In the genomic region with DNA sequence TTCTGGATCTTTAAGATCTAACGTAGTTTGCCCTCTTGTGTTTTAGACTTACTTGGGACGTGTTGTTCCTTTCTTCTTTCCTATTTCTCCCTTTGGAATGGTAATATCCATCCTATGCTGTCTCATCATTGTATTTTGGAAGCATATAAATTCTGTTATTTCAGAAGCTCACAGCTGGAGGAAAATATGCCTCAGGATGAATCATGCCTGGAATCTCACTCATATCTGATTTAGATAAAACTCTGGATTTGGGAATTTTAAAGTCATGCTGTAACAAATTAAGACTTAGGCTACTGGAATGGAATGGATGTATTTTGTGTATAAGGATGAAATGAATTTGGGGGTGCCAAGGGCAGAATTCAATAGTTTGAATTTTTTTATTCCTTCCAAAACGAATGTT, we compare ENCODE assay signal across 29 cellular contexts.
A peak's percentile ranks its signal among the peaks of the same experiment; 100 is the strongest.
DNase-seq lines count a peak whose midpoint lies in the region; ATAC-seq and TF ChIP-seq lines count a peak whose summit lies in the region.
"Had no signal": no experiment of that assay in that cellular context is flagged by ENCODE, and none has a peak within 500 bp of the region (broad histone marks: within the 10 kb centered on the region; RNA-seq: fewer than 3 reads in every experiment).

No MANE protein-coding gene starts in this region.

- H4K12ac ChIP-seq in trophoblast cell (ENCODE audit: low read depth, low read length): no peak overlapping the region

- no peak overlapping the region for H2BK12ac ChIP-seq in trophoblast cell (ENCODE audit: low read length)

- no peak overlapping the region for H2AFZ ChIP-seq in GM23248
- H2AFZ ChIP-seq in fibroblast of lung (ENCODE audit: low read length): no peak overlapping the region
- H2AFZ ChIP-seq in trophoblast cell (ENCODE audit: insufficient read depth, low read length, poor library complexity): no peak overlapping the region
- H2AFZ ChIP-seq: parathyroid adenoma had no signal

- no peak for TF ChIP-seq CTCF in fibroblast of lung (conservative IDR thresholded peaks at IDR 0.05 in 1 of 2, IDR thresholded peaks at IDR 0.05 in 1 of 2; ENCODE audit: low read depth in 1 of 2, low read length in 2 of 2)
- TF ChIP-seq CTCF in sigmoid colon (IDR thresholded peaks at IDR 0.05): no peak
- TF ChIP-seq CTCF in mucosa of descending colon (IDR thresholded peaks at IDR 0.05): no peak

- no peak overlapping the region for H3K23ac ChIP-seq in trophoblast cell (ENCODE audit: low read length)

- TF ChIP-seq POLR2A in sigmoid colon (IDR thresholded peaks at IDR 0.05): no peak

- H3K4me2 ChIP-seq in GM23248 (ENCODE audit: unreplicated experiment) (no peak overlapping the region), fibroblast of lung (ENCODE audit: extremely low read depth, insufficient read depth, low read length) (no peak overlapping the region), trophoblast cell (ENCODE audit: low read length) (no peak overlapping the region)

- H3K4ac ChIP-seq in trophoblast cell (ENCODE audit: low read depth, low read length): no peak overlapping the region

- no peak for ATAC-seq in mucosa of descending colon
- no peak for ATAC-seq in HG02885 (IDR thresholded peaks at IDR 0.05; ENCODE audit: poor library complexity, unreplicated experiment)
- ATAC-seq: activated T-cell treated with anti-CD3 and anti-CD28 coated beads, Interleukin-2, amount 50 U/mL, for 4 hours; body of pancreas; CD8-positive, alpha-beta T cell; HepG2; left lung; stimulated activated naive CD8-positive, alpha-beta T cell treated with anti-CD3 and anti-CD28 coated beads, Interleukin-15, Interleukin-2, amounts not matched to agents 100 U/mL and 50 U/mL, for 24 hours had no signal

- H3K4me3 ChIP-seq in GM23248 (no peak overlapping the region), fibroblast of lung (replicated peaks in 1 of 4; ENCODE audit: control extremely low read depth in 1 of 4, insufficient read depth in 1 of 4, low read depth in 3 of 4, low read length in 4 of 4) (no peak overlapping the region), trophoblast cell (ENCODE audit: low read depth, low read length) (no peak overlapping the region), sigmoid colon (no peak overlapping the region), SJCRH30 (no peak overlapping the region), mucosa of descending colon (no peak overlapping the region)
- H3K4me3 ChIP-seq: body of pancreas, left lung, thoracic aorta, uterus had no signal

- no peaks in the 10 kb centered on the region for H3F3A ChIP-seq in GM23248 (ENCODE audit: insufficient read depth)

- H2BK120ac ChIP-seq in trophoblast cell (ENCODE audit: insufficient read depth, low read length, poor library complexity): no peak overlapping the region

- H3K4me1 ChIP-seq in GM23248 (ENCODE audit: insufficient read depth) (peaks cover 34% of the 10 kb centered on the region), fibroblast of lung (ENCODE audit: control insufficient read depth, extremely low read depth, insufficient read depth, low read length) (no peaks in the 10 kb centered on the region), trophoblast cell (ENCODE audit: control insufficient read depth in 1 of 2, insufficient read depth in 2 of 2, low read length in 2 of 2) (peaks cover 0 to 4% of the 10 kb centered on the region in 2 experiments), sigmoid colon (no peaks in the 10 kb centered on the region), SJCRH30 (peaks cover 34% of the 10 kb centered on the region), mucosa of descending colon (ENCODE audit: low read depth) (no peaks in the 10 kb centered on the region)
- H3K4me1 ChIP-seq: left lung, parathyroid adenoma, uterus had no signal

- no peak for TF ChIP-seq EP300 in sigmoid colon (IDR thresholded peaks at IDR 0.05)

- no peaks in the 10 kb centered on the region for H3K79me1 ChIP-seq in trophoblast cell (ENCODE audit: low read length)

- H3K79me2 ChIP-seq in GM23248 (ENCODE audit: insufficient read depth): no peaks in the 10 kb centered on the region
- no peaks in the 10 kb centered on the region for H3K79me2 ChIP-seq in fibroblast of lung (ENCODE audit: control insufficient read depth, insufficient read depth, low read length)
- no peaks in the 10 kb centered on the region for H3K79me2 ChIP-seq in trophoblast cell (ENCODE audit: control insufficient read depth, insufficient read depth, low read length, poor library complexity)
- H3K79me2 ChIP-seq: parathyroid adenoma had no signal

- no peak overlapping the region for H3K9ac ChIP-seq in GM23248
- no peak overlapping the region for H3K9ac ChIP-seq in fibroblast of lung (ENCODE audit: insufficient read depth, low read length)
- H3K9ac ChIP-seq in trophoblast cell (ENCODE audit: low read length): no peak overlapping the region
- H3K9ac ChIP-seq: parathyroid adenoma had no signal

- H4K91ac ChIP-seq in trophoblast cell (ENCODE audit: low read depth, low read length): no peak overlapping the region

- H3K27me3 ChIP-seq in GM23248 (replicated peaks; ENCODE audit: insufficient read depth) (no peaks in the 10 kb centered on the region), fibroblast of lung (ENCODE audit: control insufficient read depth, insufficient read depth, low read length) (no peaks in the 10 kb centered on the region), trophoblast cell (ENCODE audit: insufficient read depth, low read length) (no peaks in the 10 kb centered on the region), sigmoid colon (no peaks in the 10 kb centered on the region), SJCRH30 (no peaks in the 10 kb centered on the region)
- H3K27me3 ChIP-seq: body of pancreas, left lung, uterus had no signal

- no peak overlapping the region for H4K8ac ChIP-seq in trophoblast cell (ENCODE audit: low read depth, low read length)

- no peak overlapping the region for H2BK5ac ChIP-seq in trophoblast cell (ENCODE audit: low read depth, low read length, poor library complexity)

- H2AK5ac ChIP-seq in trophoblast cell (ENCODE audit: low read length): no peak overlapping the region

- H3K18ac ChIP-seq in trophoblast cell (ENCODE audit: low read length): no peak overlapping the region

- H4K20me1 ChIP-seq in GM23248 (ENCODE audit: insufficient read depth) (no peaks in the 10 kb centered on the region), fibroblast of lung (ENCODE audit: control insufficient read depth, extremely low read depth, insufficient read depth, low read length) (no peaks in the 10 kb centered on the region)

- DNase-seq in GM23248: peak; percentile 45
- peak; percentile 14 for DNase-seq in RKO (ENCODE audit: low spot score)
- DNase-seq in fibroblast of lung (ENCODE audit: low read depth in 2 of 2): peak; percentile 31 to 72
- peak; percentile 2 to 50 for DNase-seq in trophoblast cell
- DNase-seq in sigmoid colon: no peak
- DNase-seq in SJCRH30: no peak
- no peak for DNase-seq in mucosa of descending colon
- DNase-seq: ACHN; activated CD4-positive, alpha-beta T cell treated with anti-CD3 and anti-CD28 coated beads, Interleukin-2, amount 50 U/mL, for 1 hour; activated T-cell treated with anti-CD3 and anti-CD28 coated beads, Interleukin-2, amount 50 U/mL, for 4 hours; body of pancreas; CD8-positive, alpha-beta T cell; H7; Karpas-422; left lung; mesendoderm; MV-4-11; NCI-H1436 treated with DMSO at 0.1 percent for 48 hours; NCI-H2081 treated with DMSO at 0.1 percent for 48 hours; NCI-H345; NCI-H69; SHP77 treated with DMSO at 0.1 percent for 48 hours; stimulated activated CD4-positive, alpha-beta T cell treated with anti-CD3 and anti-CD28 coated beads, Interleukin-1b, Interleukin-23, amount 100 ng/mL, for 48 hours; stimulated activated naive CD8-positive, alpha-beta T cell treated with anti-CD3 and anti-CD28 coated beads, Interleukin-15, Interleukin-2, amounts not matched to agents 100 U/mL and 50 U/mL, for 24 hours; uterus had no signal

- no peaks in the 10 kb centered on the region for H3K9me3 ChIP-seq in GM23248 (ENCODE audit: low read depth)
- H3K9me3 ChIP-seq in fibroblast of lung (ENCODE audit: control insufficient read depth, insufficient read depth, low read depth, low read length): no peaks in the 10 kb centered on the region
- no peaks in the 10 kb centered on the region for H3K9me3 ChIP-seq in trophoblast cell (ENCODE audit: insufficient read depth, low read depth, low read length)
- no peaks in the 10 kb centered on the region for H3K9me3 ChIP-seq in sigmoid colon
- no peaks in the 10 kb centered on the region for H3K9me3 ChIP-seq in SJCRH30 (replicated peaks)
- H3K9me3 ChIP-seq in mucosa of descending colon: no peaks in the 10 kb centered on the region
- H3K9me3 ChIP-seq: body of pancreas, thoracic aorta, uterus had no signal

- in situ Hi-C loops in GM23248 (cut with MboI): no loop called here

- no peak overlapping the region for H3K27ac ChIP-seq in GM23248
- H3K27ac ChIP-seq in fibroblast of lung (ENCODE audit: insufficient read depth, low read length): no peak overlapping the region
- no peak overlapping the region for H3K27ac ChIP-seq in trophoblast cell (ENCODE audit: low read depth, low read length)
- H3K27ac ChIP-seq in sigmoid colon: no peak overlapping the region
- H3K27ac ChIP-seq in SJCRH30: no peak overlapping the region
- H3K27ac ChIP-seq: body of pancreas, left lung, parathyroid adenoma, thoracic aorta, uterus had no signal

- no peak overlapping the region for H3K14ac ChIP-seq in trophoblast cell (ENCODE audit: low read length)

- intact Hi-C loops in sigmoid colon (cut with DNase I) (no loop called here), mucosa of descending colon (cut with DNase I, micrococcal nuclease) (no loop called here)

- WGBS in GM23248 (ENCODE audit: low coverage in 1 of 2, low lambda C conversion rate in 2 of 2, missing lambda C conversion rate in 2 of 2), 2 experiments: 68 to 72% methylated on average over 3 of the region's 3 CpGs
- WGBS in trophoblast cell (ENCODE audit: extremely low coverage, insufficient coverage, insufficient read length): no CpG with 5 or more reads among the region's 3 CpGs
- 84 to 85% methylated on average over 3 of the region's 3 CpGs for WGBS in sigmoid colon, 2 donors

- H3K9me2 ChIP-seq in GM23248 (ENCODE audit: insufficient read depth): no peaks in the 10 kb centered on the region

- H3K36me3 ChIP-seq in GM23248 (ENCODE audit: low read depth) (no peaks in the 10 kb centered on the region), fibroblast of lung (ENCODE audit: control insufficient read depth, insufficient read depth, low read length) (no peaks in the 10 kb centered on the region), trophoblast cell (ENCODE audit: control insufficient read depth in 1 of 2, insufficient read depth in 2 of 2, low read length in 2 of 2) (no peaks in the 10 kb centered on the region), sigmoid colon (no peaks in the 10 kb centered on the region), SJCRH30 (no peaks in the 10 kb centered on the region), mucosa of descending colon (ENCODE audit: low read depth) (no peaks in the 10 kb centered on the region)
- H3K36me3 ChIP-seq: left lung, thoracic aorta, uterus had no signal

Comparison
In these comparisons a context has a peak if more than half of its experiments do, and no peak if none do; other contexts are left out.
1. DNase-seq: peak in GM23248 (single experiment), RKO (single experiment), fibroblast of lung (2 of 2) and trophoblast cell (2 of 2); none in sigmoid colon (single experiment), SJCRH30 (0 of 2) and mucosa of descending colon (0 of 3).